Comparison of ENCODE assay signal across 2 cellular contexts in the genomic region with DNA sequence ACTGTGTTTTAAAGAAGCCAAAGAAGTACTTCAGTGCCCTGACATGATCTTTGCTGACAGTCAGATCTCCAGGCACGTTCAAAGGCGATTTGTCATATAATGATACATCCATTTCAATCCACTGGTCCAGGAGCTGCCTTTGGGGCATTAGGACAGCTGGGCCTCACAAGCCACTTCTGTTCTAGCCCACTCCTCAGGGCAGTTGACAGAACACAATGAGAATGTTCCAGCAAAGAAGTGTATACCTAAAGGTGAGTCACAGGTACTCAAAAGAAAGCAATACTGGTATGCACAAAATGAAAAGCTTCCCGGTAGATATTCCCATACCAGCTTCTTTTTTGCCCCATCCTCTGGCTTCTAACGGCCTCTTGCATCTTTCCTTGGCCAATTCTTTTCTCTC.
TF ChIP-seq lines count a peak whose summit lies in the region.

No MANE protein-coding gene starts in this region.

TF ChIP-seq in A549, 52 proteins besides CTCF, POLR2A, EP300 and RAD21:
- TF ChIP-seq, protein P1, sequence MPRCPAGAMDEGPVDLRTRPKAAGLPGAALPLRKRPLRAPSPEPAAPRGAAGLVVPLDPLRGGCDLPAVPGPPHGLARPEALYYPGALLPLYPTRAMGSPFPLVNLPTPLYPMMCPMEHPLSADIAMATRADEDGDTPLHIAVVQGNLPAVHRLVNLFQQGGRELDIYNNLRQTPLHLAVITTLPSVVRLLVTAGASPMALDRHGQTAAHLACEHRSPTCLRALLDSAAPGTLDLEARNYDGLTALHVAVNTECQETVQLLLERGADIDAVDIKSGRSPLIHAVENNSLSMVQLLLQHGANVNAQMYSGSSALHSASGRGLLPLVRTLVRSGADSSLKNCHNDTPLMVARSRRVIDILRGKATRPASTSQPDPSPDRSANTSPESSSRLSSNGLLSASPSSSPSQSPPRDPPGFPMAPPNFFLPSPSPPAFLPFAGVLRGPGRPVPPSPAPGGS (IDR thresholded peaks at IDR 0.05): no peak
- TF ChIP-seq FOSL2 (IDR thresholded peaks at IDR 0.05): no peak
- TF ChIP-seq FOSL2 (CRISPR knock-in tag; IDR thresholded peaks at IDR 0.05): peak; percentile 17; the same call in 1 of the 2 replicates

TF ChIP-seq in GM12891, 5 proteins besides CTCF, POLR2A, EP300 and RAD21:
- TF ChIP-seq TAF1 (IDR thresholded peaks at IDR 0.05; ENCODE audit: low read depth, low read length) (no peak), POU2F2 (IDR thresholded peaks at IDR 0.05; ENCODE audit: low read depth, low read length) (no peak), SPI1 (IDR thresholded peaks at IDR 0.05; ENCODE audit: low read depth, low read length) (no peak), PAX5 (IDR thresholded peaks at IDR 0.05; ENCODE audit: insufficient read depth, low read length, severe bottlenecking) (no peak), POLR2AphosphoS5 (IDR thresholded peaks at IDR 0.05; ENCODE audit: low read depth, low read length) (no peak)
TF ChIP-seq in GM12891: peak in this region for 0.
